In the genomic region with DNA sequence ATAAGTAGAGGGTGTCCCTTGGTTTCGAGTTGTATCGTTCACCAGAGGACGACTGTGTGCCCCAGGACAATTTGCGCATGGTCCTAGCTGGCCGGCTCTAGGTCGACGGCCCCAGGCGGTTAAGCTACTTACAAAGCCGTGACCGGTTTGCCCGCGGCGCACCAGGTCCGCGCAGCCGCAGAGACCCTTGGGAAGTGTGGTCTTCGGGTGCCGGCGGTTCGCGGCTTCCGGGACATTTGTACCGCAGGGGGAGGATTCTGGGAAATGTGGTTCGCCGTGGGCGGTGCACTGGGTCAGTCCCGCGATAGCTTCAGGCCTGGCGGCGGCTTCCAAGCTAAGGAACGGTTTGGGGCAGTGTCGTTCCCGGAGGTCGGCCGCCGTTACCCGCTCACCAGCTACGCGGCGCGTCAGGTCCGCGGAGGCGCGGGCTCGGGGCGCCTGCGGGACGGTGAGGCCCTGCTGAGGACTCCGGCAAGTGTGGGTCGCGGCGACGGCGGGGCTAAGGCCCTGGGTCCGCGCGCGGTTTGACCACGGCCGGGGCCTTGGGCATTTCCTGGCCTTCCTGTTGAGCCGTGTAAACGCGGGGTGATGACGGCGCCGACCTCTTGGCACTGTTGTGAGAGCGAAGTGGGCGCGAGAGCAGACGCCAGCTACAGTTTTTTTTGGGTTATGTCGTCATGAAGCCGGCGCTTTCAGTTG, we compare ENCODE assay signal across 8 cellular contexts. TPM values are rescaled to one million over a fixed set of nuclear protein-coding genes. Genes with fewer than 3 reads are reported as not detected.
DNase-seq lines count a peak whose midpoint lies in the region; ATAC-seq and TF ChIP-seq lines count a peak whose summit lies in the region.

A gene (plus strand): TSS at position 293 of the 699 bp plus-strand sequence. CDS start 1,127 bp downstream, outside the sequence.

- H3K4me3 ChIP-seq in ascending aorta: peak within 1 kb of the TSS; percentile 83 to 85
- peak within 1 kb of the TSS; percentile 78 for H3K4me3 ChIP-seq in right cardiac atrium (ENCODE audit: low read length)
- peak within 1 kb of the TSS; percentile 68 for H3K4me3 ChIP-seq in rectal smooth muscle tissue (ENCODE audit: low read length)
- H3K4me3 ChIP-seq in aorta (ENCODE audit: low read length in 2 of 2): peak within 1 kb of the TSS; percentile 24 to 76

- intact Hi-C loops in ascending aorta (cut with DNase I) (loop anchor here (1.0 to 10.0 kb wide), 4 partner anchors 57 to 967 kb away; a partner anchor contains a TSS), right cardiac atrium (cut with DNase I) (no loop called here), aorta (cut with DNase I) (loop anchor here (2.0 to 5.0 kb wide), 3 partner anchors 55 to 95 kb away; a partner anchor contains a TSS)

- ATAC-seq in GM18498 (IDR thresholded peaks at IDR 0.05; ENCODE audit: unreplicated experiment) (peak; percentile 92), HG02884 (IDR thresholded peaks at IDR 0.05; ENCODE audit: unreplicated experiment) (peak; percentile 91), right cardiac atrium (peak; percentile 99), aorta (ENCODE audit: low FRiP score) (peak; percentile 98)

- peaks cover 50% of the 10 kb centered on the region for H3K9me3 Mint-ChIP-seq in T-helper 2 cell treated with Interferon-gamma antibody and Interleukin-4, amounts not matched to agents 5 μg/mL and 100 μg/mL, for 36 hours

- under 1% methylated on average over 74 of the region's 74 CpGs for WGBS in right cardiac atrium
- WGBS in aorta, 2 donors: 0% methylated on average over 68 to 74 of the region's 74 CpGs

- H3K4me1 Mint-ChIP-seq in T-helper 2 cell treated with Interferon-gamma antibody and Interleukin-4, amounts not matched to agents 5 μg/mL and 100 μg/mL, for 36 hours (ENCODE audit: low read depth): peaks cover 21% of the 10 kb centered on the region

- H3K36me3 ChIP-seq in ascending aorta: peaks cover 22 to 39% of the 10 kb centered on the region in 2 donors
- H3K36me3 ChIP-seq in rectal smooth muscle tissue (ENCODE audit: control insufficient read depth, insufficient read depth, low read length): peaks cover 15% of the 10 kb centered on the region
- peaks cover 0 to 5% of the 10 kb centered on the region in 2 donors for H3K36me3 ChIP-seq in aorta (ENCODE audit: control insufficient read depth in 1 of 2, insufficient read depth in 2 of 2, low read length in 1 of 2)

- TF ChIP-seq CTCF in ascending aorta (IDR thresholded peaks at IDR 0.05): no peak

- peaks cover 51% of the 10 kb centered on the region for H3K36me3 Mint-ChIP-seq in T-helper 2 cell treated with Interferon-gamma antibody and Interleukin-4, amounts not matched to agents 5 μg/mL and 100 μg/mL, for 36 hours (ENCODE audit: low read depth)

- peak within 1 kb of the TSS; percentile 98 for H3K27ac Mint-ChIP-seq in T-helper 2 cell treated with Interferon-gamma antibody and Interleukin-4, amounts not matched to agents 5 μg/mL and 100 μg/mL, for 36 hours

- H3K9ac ChIP-seq in rectal smooth muscle tissue (ENCODE audit: low read length): peak within 1 kb of the TSS; percentile 74

- H3K27me3 ChIP-seq in ascending aorta: no peaks in the 10 kb centered on the region
- H3K27me3 ChIP-seq in right cardiac atrium (ENCODE audit: control insufficient read depth, insufficient read depth): no peaks in the 10 kb centered on the region
- H3K27me3 ChIP-seq in rectal smooth muscle tissue (ENCODE audit: control insufficient read depth, insufficient read depth, low read length): no peaks in the 10 kb centered on the region
- H3K27me3 ChIP-seq in aorta (ENCODE audit: control insufficient read depth in 1 of 2, insufficient read depth in 2 of 2, low read length in 1 of 2): no peaks in the 10 kb centered on the region

- DNase-seq in NCI-H1694 treated with DMSO at 0.1 percent for 48 hours (lab: John Stamatoyannopoulos, UW): peak; percentile 96
- DNase-seq in T-helper 2 cell treated with Interferon-gamma antibody and Interleukin-4, amounts not matched to agents 5 μg/mL and 100 μg/mL, for 36 hours (ENCODE audit: low spot score): peak; percentile 96
- peak; percentile 86 to 98 for DNase-seq in ascending aorta (ENCODE audit: low spot score in 2 of 2)
- peak; percentile 98 to 99 (median 98) for DNase-seq in right cardiac atrium
- DNase-seq in aorta: peak; percentile 98 to 99

- peak within 1 kb of the TSS; percentile 99 for H3K27ac ChIP-seq in ascending aorta
- H3K27ac ChIP-seq in right cardiac atrium (ENCODE audit: low read length): peak within 1 kb of the TSS; percentile 99
- peak within 1 kb of the TSS; percentile 98 for H3K27ac ChIP-seq in rectal smooth muscle tissue (ENCODE audit: low read depth, low read length)
- H3K27ac ChIP-seq in aorta (ENCODE audit: low read depth in 1 of 2, low read length in 2 of 2): peak within 1 kb of the TSS; percentile 78 to 93

- H3K9me3 ChIP-seq in ascending aorta (peaks cover 18 to 34% of the 10 kb centered on the region in 2 donors), right cardiac atrium (ENCODE audit: control insufficient read depth, low read length) (peaks cover 2% of the 10 kb centered on the region), aorta (ENCODE audit: control insufficient read depth, low read length) (peaks cover 7% of the 10 kb centered on the region)

- H3K27me3 Mint-ChIP-seq in T-helper 2 cell treated with Interferon-gamma antibody and Interleukin-4, amounts not matched to agents 5 μg/mL and 100 μg/mL, for 36 hours (ENCODE audit: low read depth): no peaks in the 10 kb centered on the region

- H3K4me3 Mint-ChIP-seq in T-helper 2 cell treated with Interferon-gamma antibody and Interleukin-4, amounts not matched to agents 5 μg/mL and 100 μg/mL, for 36 hours: peak within 1 kb of the TSS; percentile 88

- H3K4me1 ChIP-seq in ascending aorta (peaks cover 0 to 9% of the 10 kb centered on the region in 2 donors), right cardiac atrium (ENCODE audit: control insufficient read depth, insufficient read depth, low read length) (peaks cover 2% of the 10 kb centered on the region), rectal smooth muscle tissue (ENCODE audit: control insufficient read depth, insufficient read depth, low read length) (peaks cover 5% of the 10 kb centered on the region), aorta (ENCODE audit: control insufficient read depth in 1 of 2, insufficient read depth in 2 of 2, low read length in 2 of 2) (peaks cover 0 to 3% of the 10 kb centered on the region in 2 donors)

RNA-seq across cellular contexts. Expression of the gene that starts here (rescaled TPM):
- 42.0 TPM for total RNA-seq in ascending aorta
- total RNA-seq in right cardiac atrium: 10 to 100 TPM; 30.2 to 47.3 (median 41.3) TPM
- polyA plus RNA-seq in right cardiac atrium: 25.1 TPM
- total RNA-seq in aorta: 10 to 100 TPM; 20.5 to 37.3 TPM
- polyA plus RNA-seq in aorta: 10 to 100 TPM; 20.0 to 23.8 TPM

Comparison
In these comparisons a context has a peak if more than half of its experiments do, and no peak if none do; other contexts are left out.
1. Peak in every context shown above with its lines: DNase-seq, ATAC-seq, H3K4me3 ChIP-seq and H3K27ac ChIP-seq.
2. intact Hi-C loops: an anchor here in ascending aorta (1.0 to 10.0 kb wide) and aorta (2.0 to 5.0 kb wide); none called in right cardiac atrium.